Comparison of ENCODE assay signal across 8 cellular contexts in genomic region chr22:23893957-23894709, GRCh38. TPM values are rescaled to one million over a fixed set of nuclear protein-coding genes. Genes with fewer than 3 reads are reported as not detected.
DNase-seq lines count a peak whose midpoint lies in the region; ATAC-seq and TF ChIP-seq lines count a peak whose summit lies in the region.

Gene MIF (plus strand): TSS chr22:23894383. CDS start chr22:23894475, 92 bp downstream.

- peak within 1 kb of the TSS; percentile 100 for H3K27ac Mint-ChIP-seq in activated CD4-positive, alpha-beta T cell treated with anti-CD3 and anti-CD28 coated beads, Interleukin-2, amount 10 ng/mL, durations not matched to agents 24 days and 14 days

- peak; percentile 72 for TF ChIP-seq CTCF in coronary artery (IDR thresholded peaks at IDR 0.05)

- DNase-seq in C1 segment of cervical spinal cord (lab: John Stamatoyannopoulos, UW) (peak; percentile 34 to 95 (median 86)), NCI-H526 treated with DMSO at 0.1 percent for 48 hours (lab: John Stamatoyannopoulos, UW) (peak; percentile 78), coronary artery (ENCODE audit: low spot score) (peak; percentile 95), left colon (peak; percentile 93 to 96)
- peak; percentile 100 for DNase-seq in activated CD4-positive, alpha-beta T cell treated with anti-CD3 and anti-CD28 coated beads, Interleukin-2, amount 10 ng/mL, durations not matched to agents 24 days and 14 days
- peak; percentile 98 for DNase-seq in stimulated activated CD4-positive, alpha-beta T cell treated with anti-CD3 and anti-CD28 coated beads, Interleukin-1b, Interleukin-23, amount 100 ng/mL, for 48 hours

- no peaks in the 10 kb centered on the region for H3K27me3 Mint-ChIP-seq in activated CD4-positive, alpha-beta T cell treated with anti-CD3 and anti-CD28 coated beads, Interleukin-2, amount 10 ng/mL, durations not matched to agents 24 days and 14 days

- H3K36me3 Mint-ChIP-seq in activated CD4-positive, alpha-beta T cell treated with anti-CD3 and anti-CD28 coated beads, Interleukin-2, amount 10 ng/mL, durations not matched to agents 24 days and 14 days (ENCODE audit: low read depth) = peaks cover 39% of the 10 kb centered on the region

- no peaks in the 10 kb centered on the region for H3K9me3 Mint-ChIP-seq in activated CD4-positive, alpha-beta T cell treated with anti-CD3 and anti-CD28 coated beads, Interleukin-2, amount 10 ng/mL, durations not matched to agents 24 days and 14 days

- intact Hi-C loops in activated CD4-positive, alpha-beta T cell treated with anti-CD3 and anti-CD28 coated beads, Interleukin-2, amount 10 ng/mL, durations not matched to agents 24 days and 14 days (cut with micrococcal nuclease) = loop anchor here (1.0 to 5.0 kb wide), 5 partner anchors 20 to 177 kb away; partner anchors contain the start of genes CHCHD10, SLC2A11 and SMARCB1
- intact Hi-C loops in left colon (cut with DNase I, micrococcal nuclease) = no loop called here

- ATAC-seq in GM19324 (IDR thresholded peaks at IDR 0.05; ENCODE audit: low FRiP score, unreplicated experiment) (peak; percentile 88), HG03460 (IDR thresholded peaks at IDR 0.05; ENCODE audit: unreplicated experiment) (peak; percentile 73), left colon (peak; percentile 84)

- peak within 1 kb of the TSS; percentile 97 for H3K4me3 Mint-ChIP-seq in activated CD4-positive, alpha-beta T cell treated with anti-CD3 and anti-CD28 coated beads, Interleukin-2, amount 10 ng/mL, durations not matched to agents 24 days and 14 days

- peak within 1 kb of the TSS; percentile 87 to 89 for H3K27ac ChIP-seq in coronary artery

- H3K4me3 ChIP-seq in coronary artery = peak within 1 kb of the TSS; percentile 77

- H3K4me1 Mint-ChIP-seq in activated CD4-positive, alpha-beta T cell treated with anti-CD3 and anti-CD28 coated beads, Interleukin-2, amount 10 ng/mL, durations not matched to agents 24 days and 14 days = peaks cover 22% of the 10 kb centered on the region

RNA-seq across cellular contexts. Expression of gene MIF, which starts in this region (rescaled TPM):
- total RNA-seq in activated CD4-positive, alpha-beta T cell treated with anti-CD3 and anti-CD28 coated beads, Interleukin-2, amount 10 ng/mL, durations not matched to agents 24 days and 14 days = 1,352 and 1,382 TPM in 2 replicates
- total RNA-seq in left colon = 100 to 1,000 TPM; 215 to 286 TPM

Comparison
In these comparisons a context has a peak if more than half of its experiments do, and no peak if none do; other contexts are left out.
1. Peak in every context shown above with its lines: DNase-seq, ATAC-seq, H3K4me3 ChIP-seq and H3K27ac ChIP-seq.